ENCODE assay signal across 8 cellular contexts in genomic region chr11:70176940-70177689, GRCh38.
A peak's percentile ranks its signal among the peaks of the same experiment; 100 is the strongest.
DNase-seq lines count a peak whose midpoint lies in the region; ATAC-seq lines count a peak whose summit lies in the region.

No MANE protein-coding gene starts in this region.

- peak; percentile 51 for ATAC-seq in stimulated activated naive CD8-positive, alpha-beta T cell treated with anti-CD3 and anti-CD28 coated beads, Interleukin-15, Interleukin-2, amounts not matched to agents 100 U/mL and 50 U/mL, for 24 hours
- ATAC-seq in GM18867 (IDR thresholded peaks at IDR 0.05; ENCODE audit: unreplicated experiment) (no peak), HG03108 (IDR thresholded peaks at IDR 0.05; ENCODE audit: unreplicated experiment) (no peak)

- DNase-seq in NCI-H2227 (lab: John Stamatoyannopoulos, UW; ENCODE audit: unreplicated experiment) (peak; percentile 9), NCI-H2227 treated with DMSO at 0.1 percent for 48 hours (lab: John Stamatoyannopoulos, UW) (no peak), RPMI8226 (peak; percentile 76), left kidney (ENCODE audit: low read depth, low spot score) (peak; percentile 38)
- DNase-seq in activated naive CD4-positive, alpha-beta T cell treated with anti-CD3 and anti-CD28 coated beads, Interleukin-2, amount 50 U/mL, for 16 hours, result peak; percentile 51
- DNase-seq in stimulated activated naive CD8-positive, alpha-beta T cell treated with anti-CD3 and anti-CD28 coated beads, Interleukin-15, Interleukin-2, amounts not matched to agents 100 U/mL and 50 U/mL, for 24 hours, result peak; percentile 69
